ENCODE assay signal across 35 cellular contexts in the genomic region with DNA sequence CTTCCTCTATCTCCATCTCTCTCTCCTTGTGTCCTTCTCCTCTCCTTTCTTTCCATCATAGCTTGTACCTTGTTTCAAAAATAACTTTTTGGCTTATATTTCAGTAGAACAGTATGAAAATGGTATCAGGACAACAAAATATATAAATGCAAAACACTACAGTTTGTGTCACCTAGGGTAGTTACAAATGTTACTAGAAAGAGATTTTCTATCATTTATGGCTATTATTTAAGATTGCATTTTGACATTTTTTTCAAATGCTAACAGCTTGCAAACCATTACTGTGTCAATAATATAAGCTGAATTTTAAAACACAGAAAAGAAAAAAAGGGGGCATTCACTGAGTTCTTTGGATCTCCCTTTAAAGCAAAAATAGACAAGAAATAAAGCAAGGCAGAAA.
"Had no signal": no experiment of that assay in that cellular context is flagged by ENCODE, and none has a peak within 500 bp of the region (broad histone marks: within the 10 kb centered on the region; RNA-seq: fewer than 3 reads in every experiment).

No MANE protein-coding gene starts in this region.

- H3K36me3 ChIP-seq: MG63 had no signal

- H3K4me3 ChIP-seq: MG63 had no signal

- H3K4me2 ChIP-seq: KMS-11 had no signal

- H3K27me3 ChIP-seq: MG63 had no signal

- DNase-seq: Karpas-422, Kasumi-1, MG63, MM.1S, MV-4-11, NCI-H1048, NCI-H1092, NCI-H1092 treated with DMSO at 0.1 percent for 48 hours, NCI-H1105, NCI-H1105 treated with DMSO at 0.1 percent for 48 hours, NCI-H1417, NCI-H1417 treated with DMSO at 0.1 percent for 48 hours, NCI-H1436, NCI-H1436 treated with DMSO at 0.1 percent for 48 hours, NCI-H146, NCI-H1694, NCI-H1694 treated with DMSO at 0.1 percent for 48 hours, NCI-H187, NCI-H187 treated with DMSO at 0.1 percent for 48 hours, NCI-H1930, NCI-H2029, NCI-H2029 treated with DMSO at 0.1 percent for 48 hours, NCI-H2081, NCI-H2081 treated with DMSO at 0.1 percent for 48 hours, NCI-H2107, NCI-H2171, NCI-H2171 treated with DMSO at 0.1 percent for 48 hours, NCI-H2227 treated with DMSO at 0.1 percent for 48 hours, NCI-H226, NCI-H345, NCI-H446, NCI-H446 treated with DMSO at 0.1 percent for 48 hours, NCI-H510A, NCI-H510A treated with DMSO at 0.1 percent for 48 hours had no signal

- H3K9ac ChIP-seq: KMS-11 had no signal

- H3K27ac ChIP-seq: KMS-11 had no signal

- H3K9me3 ChIP-seq: MG63 had no signal
